26 cellular contexts compared by ENCODE assay signal in the genomic region with DNA sequence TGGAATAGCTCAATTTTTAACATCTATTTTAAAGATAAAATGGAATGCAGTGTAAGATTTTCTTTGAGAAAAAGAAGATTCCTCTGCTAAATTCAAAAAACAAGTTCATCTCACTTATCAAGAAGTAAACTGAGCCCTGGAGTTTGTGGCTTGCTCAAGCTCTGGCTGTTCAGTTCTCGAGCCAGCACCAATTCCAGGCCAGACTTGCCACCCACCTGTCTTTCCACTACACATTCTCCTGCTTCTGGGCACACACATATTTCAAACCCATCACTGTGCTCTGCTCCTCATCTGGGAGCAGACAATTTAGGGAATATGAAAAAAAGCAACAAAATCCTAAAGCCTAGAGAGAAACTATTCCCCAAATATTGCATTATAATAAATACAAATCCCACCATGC.
"Had no signal": no experiment of that assay in that cellular context is flagged by ENCODE, and none has a peak within 500 bp of the region (broad histone marks: within the 10 kb centered on the region; RNA-seq: fewer than 3 reads in every experiment).

No MANE protein-coding gene starts in this region.

- H3K9me3 ChIP-seq: neutrophil, ovary, psoas muscle, right lobe of liver, sigmoid colon, testis, tibial artery, transverse colon, upper lobe of left lung, vagina had no signal

- H3K4me3 ChIP-seq: ovary, psoas muscle, right lobe of liver, sigmoid colon, stomach, testis, tibial artery, transverse colon, upper lobe of left lung, vagina had no signal

- H3K4me1 ChIP-seq: parathyroid adenoma, psoas muscle, right lobe of liver, sigmoid colon, testis, tibial artery, transverse colon, upper lobe of left lung, vagina had no signal

- FAIRE-seq: small intestine, urothelium cell line had no signal

- H2AFZ ChIP-seq: parathyroid adenoma had no signal

- ATAC-seq: naive thymus-derived CD8-positive, alpha-beta T cell; natural killer cell treated with Interleukin-12 subunit alpha and Interleukin-12 subunit beta and Interleukin-15 and Interleukin-18, amount 100 ng/mL, for 72 hours; psoas muscle; right cardiac atrium; right lobe of liver; stimulated activated effector memory CD8-positive, alpha-beta T cell treated with anti-CD3 and anti-CD28 coated beads, Interleukin-12 subunit alpha, Interleukin-12 subunit beta, amount 100 ng/mL, for 72 hours; stimulated activated naive B cell treated with anti-CD40 and anti-IgM and Interleukin-4, amounts not matched to agents 10 μg/mL and 1 μg/mL and 100 μg/mL, for 72 hours had no signal

- H3K27me3 ChIP-seq: neutrophil, ovary, right lobe of liver, sigmoid colon, stomach, testis, tibial artery, transverse colon, upper lobe of left lung, vagina had no signal

- H3K79me2 ChIP-seq: parathyroid adenoma had no signal

- DNase-seq: naive thymus-derived CD8-positive, alpha-beta T cell; nephron progenitor cell; nucleus accumbens; ovary; psoas muscle; right cardiac atrium; right lobe of liver; sigmoid colon; small intestine; stimulated activated CD4-positive, alpha-beta T cell treated with anti-CD3 and anti-CD28 coated beads, Interleukin-15, amount 100 ng/mL, for 24 hours; stimulated activated CD4-positive, alpha-beta T cell treated with anti-CD3 and anti-CD28 coated beads, Interleukin-2, amount 100 ng/mL, for 24 hours; stimulated activated CD4-positive, alpha-beta T cell treated with anti-CD3 and anti-CD28 coated beads, Interleukin-2, amount 100 ng/mL, for 48 hours; stimulated activated CD4-positive, alpha-beta T cell treated with anti-CD3 and anti-CD28 coated beads, Interleukin-4, amount 100 ng/mL, for 24 hours; stimulated activated naive B cell treated with anti-CD40 and anti-IgM and Interleukin-4, amounts not matched to agents 10 μg/mL and 1 μg/mL and 100 μg/mL, for 72 hours; stimulated activated naive CD4-positive, alpha-beta T cell treated with Interleukin-2 at 50 U/mL for 16 hours; stomach; testis; tibial artery; transverse colon; upper lobe of left lung had no signal

- H3K36me3 ChIP-seq: neutrophil, ovary, right lobe of liver, sigmoid colon, stomach, tibial artery, transverse colon, upper lobe of left lung, vagina had no signal

- H3K27ac ChIP-seq: neutrophil, ovary, parathyroid adenoma, psoas muscle, right lobe of liver, sigmoid colon, stomach, testis, tibial artery, transverse colon, upper lobe of left lung, vagina had no signal

- H3K9ac ChIP-seq: parathyroid adenoma had no signal
